ENCODE assay signal across 1 cellular context in the genomic region with DNA sequence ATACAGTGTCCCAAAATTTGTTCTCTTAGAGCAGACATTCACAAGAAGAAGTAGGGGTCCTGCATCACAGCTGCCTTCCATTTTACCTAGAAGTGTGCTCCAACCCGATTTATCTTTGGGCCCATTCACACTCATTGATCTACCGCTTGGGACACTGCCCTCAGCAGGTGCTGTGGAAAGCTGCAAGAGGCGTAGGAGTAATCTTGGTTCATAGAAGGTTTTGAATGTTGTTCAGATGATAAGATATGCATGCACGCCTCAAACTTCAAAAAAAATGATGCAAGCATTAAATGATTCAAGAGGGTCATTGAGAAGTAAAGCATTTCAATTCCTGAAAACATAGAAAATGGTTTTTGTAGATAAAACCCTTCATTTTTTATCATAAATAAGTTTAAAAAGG.
TF ChIP-seq lines count a peak whose summit lies in the region.

No MANE protein-coding gene starts in this region.

TF ChIP-seq in H1, 55 proteins besides CTCF, POLR2A, EP300 and RAD21:
- TF ChIP-seq CREB1 (IDR thresholded peaks at IDR 0.05) (no peak), SIN3A (conservative IDR thresholded peaks at IDR 0.05 in 1 of 2, IDR thresholded peaks at IDR 0.05 in 1 of 2; ENCODE audit: low read depth in 1 of 2, low read length in 2 of 2) (no peak), ATF2 (IDR thresholded peaks at IDR 0.05; ENCODE audit: low read length) (no peak), SIX5 (IDR thresholded peaks at IDR 0.05; ENCODE audit: low read depth, low read length) (no peak), EGR1 (IDR thresholded peaks at IDR 0.05; ENCODE audit: borderline replicate concordance, low read depth, low read length) (no peak), CBX8 (IDR thresholded peaks at IDR 0.05; ENCODE audit: borderline replicate concordance, low read depth, low read length) (no peak), ATF3 (IDR thresholded peaks at IDR 0.05; ENCODE audit: insufficient read depth, low read depth, low read length) (no peak), KDM4A (IDR thresholded peaks at IDR 0.05; ENCODE audit: low read depth, low read length, severe bottlenecking) (no peak), SAP30 (IDR thresholded peaks at IDR 0.05; ENCODE audit: insufficient read depth, insufficient replicate concordance, low read length) (no peak)
